ENCODE assay signal across 8 cellular contexts in the genomic region with DNA sequence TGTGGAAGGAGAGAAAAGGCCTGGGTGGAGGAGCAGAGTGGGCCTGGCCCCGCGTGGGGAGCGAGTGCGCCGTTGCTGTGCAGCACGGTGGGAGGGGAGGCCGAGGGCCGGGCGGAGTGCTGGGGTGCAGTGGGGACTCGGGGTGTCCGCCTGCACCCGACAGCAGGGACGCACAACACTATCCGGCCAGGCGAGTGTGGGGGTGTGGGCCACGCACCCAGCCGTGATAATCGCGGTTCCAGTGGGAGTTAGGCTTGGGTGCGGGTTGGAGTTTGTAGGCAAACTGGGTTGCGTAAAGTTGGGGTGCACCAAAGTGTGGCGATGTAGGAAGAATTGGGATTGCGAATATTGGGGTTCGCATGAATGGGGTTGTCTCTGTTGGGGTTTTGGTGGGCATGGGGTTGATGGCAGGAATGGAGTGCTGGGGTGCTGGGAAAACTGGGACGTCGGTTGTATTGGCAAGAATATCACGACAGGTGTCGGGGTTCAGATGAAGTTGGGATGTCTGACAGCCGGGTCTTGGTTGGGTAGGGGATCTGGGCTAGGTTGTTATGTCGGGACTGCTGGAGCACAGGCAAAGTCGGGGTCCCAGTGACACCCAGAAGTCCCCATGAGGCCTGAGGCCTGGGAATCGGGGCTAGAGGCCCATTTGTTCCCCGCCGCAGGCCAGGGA. TPM values are rescaled to one million over a fixed set of nuclear protein-coding genes. Genes with fewer than 3 reads are reported as not detected.
DNase-seq lines count a peak whose midpoint lies in the region; ATAC-seq and TF ChIP-seq lines count a peak whose summit lies in the region.

No MANE protein-coding gene starts in this region.

- H3K27me3 Mint-ChIP-seq in effector memory CD8-positive, alpha-beta T cell: no peaks in the 10 kb centered on the region

- peaks cover 70% of the 10 kb centered on the region for H3K36me3 Mint-ChIP-seq in effector memory CD8-positive, alpha-beta T cell (ENCODE audit: insufficient read depth)

- peaks cover 77% of the 10 kb centered on the region for H3K4me1 ChIP-seq in OCI-LY1 (ENCODE audit: insufficient read depth, low read length, severe bottlenecking)
- peaks cover 46 to 54% of the 10 kb centered on the region in 2 donors for H3K4me1 ChIP-seq in neuronal stem cell (ENCODE audit: control insufficient read depth in 2 of 2, insufficient read depth in 1 of 2, low read depth in 1 of 2, low read length in 2 of 2)

- H3F3A ChIP-seq in OCI-LY1 (ENCODE audit: insufficient read depth, low read length): peaks cover 16% of the 10 kb centered on the region

- no peaks in the 10 kb centered on the region for H4K20me1 ChIP-seq in OCI-LY1 (ENCODE audit: insufficient read depth, low read length)

- TF ChIP-seq CTCF in C4-2B (conservative IDR thresholded peaks at IDR 0.05) (no peak), OCI-LY1 (IDR thresholded peaks at IDR 0.05; ENCODE audit: low read length) (no peak)

- peak overlapping the region; percentile 93 for H3K4me3 ChIP-seq in OCI-LY1 (ENCODE audit: low read depth, low read length, poor library complexity, severe bottlenecking)
- H3K4me3 ChIP-seq in neuronal stem cell (ENCODE audit: low read length in 2 of 2): peak overlapping the region; percentile 30 to 32

- DNase-seq in effector memory CD8-positive, alpha-beta T cell: no peak
- DNase-seq in neuronal stem cell (ENCODE audit: low spot score) (no peak), NCI-H2196 (lab: John Stamatoyannopoulos, UW; ENCODE audit: unreplicated experiment) (no peak)

- peaks cover 16% of the 10 kb centered on the region for H3K79me2 ChIP-seq in OCI-LY1 (ENCODE audit: insufficient read depth, low read length)

- H3K9ac ChIP-seq in OCI-LY1 (ENCODE audit: low read length) (peak overlapping the region; percentile 14; the same call in 1 of the 2 replicates), neuronal stem cell (ENCODE audit: low read depth, low read length, poor library complexity) (peak overlapping the region; percentile 78)

- no peaks in the 10 kb centered on the region for H3K9me3 Mint-ChIP-seq in effector memory CD8-positive, alpha-beta T cell

- H2BK120ac ChIP-seq in neuronal stem cell (ENCODE audit: low read depth, low read length): peak overlapping the region; percentile 73

- H2BK5ac ChIP-seq in neuronal stem cell (ENCODE audit: low read length): peak overlapping the region; percentile 84

- H3K4me1 Mint-ChIP-seq in effector memory CD8-positive, alpha-beta T cell (ENCODE audit: low read depth in 2 of 2): peaks cover 53 to 59% of the 10 kb centered on the region in 2 donors

- no peak overlapping the region for H2AFZ ChIP-seq in OCI-LY1 (ENCODE audit: low read length)
- peak overlapping the region; percentile 81 for H2AFZ ChIP-seq in neuronal stem cell (ENCODE audit: low read length)

- peak overlapping the region; percentile 82 to 86 for H3K4me3 Mint-ChIP-seq in effector memory CD8-positive, alpha-beta T cell

- peak overlapping the region; percentile 86 for H3K18ac ChIP-seq in neuronal stem cell (ENCODE audit: low read length)

- H3K27ac Mint-ChIP-seq in effector memory CD8-positive, alpha-beta T cell: peak overlapping the region; percentile 94 to 97

- H3K4ac ChIP-seq in neuronal stem cell (ENCODE audit: low read length): no peak overlapping the region

- H4K91ac ChIP-seq in neuronal stem cell (ENCODE audit: low read depth, low read length, poor library complexity): peak overlapping the region; percentile 97

- no peaks in the 10 kb centered on the region for H3K9me2 ChIP-seq in OCI-LY1 (ENCODE audit: low read depth, low read length)

- H3K36me3 ChIP-seq in OCI-LY1 (ENCODE audit: insufficient read depth, low read length): peaks cover 40% of the 10 kb centered on the region
- H3K36me3 ChIP-seq in neuronal stem cell (replicated peaks in 1 of 2; ENCODE audit: control insufficient read depth in 2 of 2, insufficient read depth in 2 of 2, low read length in 2 of 2): peaks cover 28 to 40% of the 10 kb centered on the region in 2 donors

- no peak for ATAC-seq in effector memory CD8-positive, alpha-beta T cell (replicated peaks)
- ATAC-seq in GM18498 (IDR thresholded peaks at IDR 0.05; ENCODE audit: unreplicated experiment) (no peak), HG03175 (IDR thresholded peaks at IDR 0.05; ENCODE audit: unreplicated experiment) (no peak), GM21619 (IDR thresholded peaks at IDR 0.05; ENCODE audit: unreplicated experiment) (no peak)

- peaks cover 20% of the 10 kb centered on the region for H3K79me1 ChIP-seq in neuronal stem cell (ENCODE audit: low read depth, low read length)

- peak overlapping the region; percentile 100 for H3K23ac ChIP-seq in neuronal stem cell (ENCODE audit: low read depth, low read length, poor library complexity)

- peak overlapping the region; percentile 96 for H2BK15ac ChIP-seq in neuronal stem cell (ENCODE audit: low read length)

- H2AK5ac ChIP-seq in neuronal stem cell (ENCODE audit: low read depth, low read length): peak overlapping the region; percentile 99

- H3K14ac ChIP-seq in neuronal stem cell (ENCODE audit: low read length): peak overlapping the region; percentile 40

- peak overlapping the region; percentile 64 for H3K4me2 ChIP-seq in OCI-LY1 (ENCODE audit: low read length)
- H3K4me2 ChIP-seq in neuronal stem cell (ENCODE audit: insufficient read depth, low read length, poor library complexity, severe bottlenecking): no peak overlapping the region

- H4K8ac ChIP-seq in neuronal stem cell (ENCODE audit: low read depth, low read length): peak overlapping the region; percentile 48

- no peaks in the 10 kb centered on the region for H3K27me3 ChIP-seq in OCI-LY1 (ENCODE audit: insufficient read depth, low read length)
- H3K27me3 ChIP-seq in neuronal stem cell (ENCODE audit: control insufficient read depth in 3 of 3, insufficient read depth in 3 of 3, low read depth in 1 of 3, low read length in 3 of 3): peaks cover 0 to 2% (median 0%) of the 10 kb centered on the region in 3 experiments

- peak overlapping the region; percentile 100 for H2BK12ac ChIP-seq in neuronal stem cell (ENCODE audit: low read length)

- H3K9me3 ChIP-seq in OCI-LY1 (ENCODE audit: low read length) (no peaks in the 10 kb centered on the region), neuronal stem cell (replicated peaks in 1 of 2; ENCODE audit: control insufficient read depth in 2 of 2, insufficient read depth in 1 of 2, low read depth in 1 of 2, low read length in 2 of 2) (no peaks in the 10 kb centered on the region)

- H3K27ac ChIP-seq in C4-2B (peak overlapping the region; percentile 94), OCI-LY1 (ENCODE audit: low read depth, low read length, poor library complexity, severe bottlenecking) (no peak overlapping the region), neuronal stem cell (replicated peaks; ENCODE audit: low read length) (peak overlapping the region; percentile 43)

- 100% methylated on average over 3 of the region's 34 CpGs; no CpG with 5 or more reads in 1 of the 2 donors for WGBS in neuronal stem cell (ENCODE audit: extremely low coverage in 2 of 2, insufficient read length in 2 of 2, insufficient replicate concordance in 1 of 2), 2 donors

RNA-seq across cellular contexts. Expression of a gene that starts 0.6 kb away (rescaled TPM):
- 218 TPM for polyA plus RNA-seq in neuronal stem cell (2013, experiment 1 of 2)
- 217 TPM for polyA plus RNA-seq in neuronal stem cell (2013, experiment 2 of 2)

RNA-seq across cellular contexts. Expression of a gene that starts 6.8 kb away (rescaled TPM):
- polyA plus RNA-seq in neuronal stem cell (2013, experiment 1 of 2): 23.8 TPM
- 24.1 TPM for polyA plus RNA-seq in neuronal stem cell (2013, experiment 2 of 2)

RNA-seq across cellular contexts. Expression of a gene that starts 17.1 kb away (rescaled TPM):
- polyA plus RNA-seq in neuronal stem cell (2013, experiment 1 of 2): 41.4 TPM
- polyA plus RNA-seq in neuronal stem cell (2013, experiment 2 of 2): 40.6 TPM

RNA-seq across cellular contexts. Expression of a gene that starts 20.1 kb away (rescaled TPM):
- 98.3 TPM for polyA plus RNA-seq in neuronal stem cell (2013, experiment 1 of 2)
- polyA plus RNA-seq in neuronal stem cell (2013, experiment 2 of 2): 99.9 TPM

RNA-seq across cellular contexts. Expression of a gene that starts 27.0 kb away (rescaled TPM):
- 106 TPM for polyA plus RNA-seq in neuronal stem cell (2013, experiment 1 of 2)
- polyA plus RNA-seq in neuronal stem cell (2013, experiment 2 of 2): 101 TPM
